In the genomic region with DNA sequence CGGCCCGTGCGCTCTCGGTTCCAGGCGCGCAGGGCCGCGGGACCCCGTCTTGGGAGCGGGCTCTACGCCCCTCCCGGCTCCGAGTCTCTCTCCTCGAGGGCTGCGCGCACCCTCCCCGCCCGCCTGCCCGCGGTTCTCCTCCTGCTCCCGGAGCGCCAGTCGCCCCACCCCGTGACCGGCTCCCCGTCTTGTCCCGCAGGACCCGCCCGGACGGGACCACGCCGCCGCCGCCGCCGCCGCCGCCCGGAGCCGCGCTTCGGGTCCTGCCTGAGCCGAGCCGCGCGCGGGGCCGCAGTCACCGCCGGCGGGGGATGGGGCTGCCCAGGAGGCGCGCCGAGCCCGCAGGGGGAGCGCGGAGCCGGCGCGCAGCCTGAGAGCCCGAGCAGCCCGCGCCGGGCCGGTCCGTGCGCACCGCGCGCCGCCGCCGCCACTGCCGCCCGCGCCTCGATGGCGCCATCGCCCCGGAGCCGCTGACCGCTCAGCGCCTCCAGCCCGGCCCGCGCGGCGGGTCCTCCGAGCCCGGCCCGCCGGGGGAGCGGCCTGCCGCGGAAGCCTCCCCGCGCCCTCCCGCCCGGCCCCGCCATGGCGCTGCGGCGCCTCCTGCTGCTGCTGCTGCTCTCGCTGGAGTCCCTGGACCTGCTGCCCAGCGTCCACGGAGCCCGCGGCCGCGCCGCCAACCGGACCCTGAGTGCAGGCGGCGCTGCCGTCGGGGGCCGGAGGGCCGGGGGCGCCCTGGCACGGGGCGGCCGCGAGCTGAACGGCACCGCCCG, we compare ENCODE assay signal across 13 cellular contexts. TPM values are rescaled to one million over a fixed set of nuclear protein-coding genes. Genes with fewer than 3 reads are reported as not detected.
DNase-seq lines count a peak whose midpoint lies in the region; ATAC-seq and TF ChIP-seq lines count a peak whose summit lies in the region.
"Had no signal": no experiment of that assay in that cellular context is flagged by ENCODE, and none has a peak within 500 bp of the region (broad histone marks: within the 10 kb centered on the region; RNA-seq: fewer than 3 reads in every experiment).

A gene (plus strand): TSS at position 373 of the 770 bp plus-strand sequence.

- H3K27ac ChIP-seq in gastrocnemius medialis = peak within 1 kb of the TSS in 1 of 4 donors; percentile 6
- H3K27ac ChIP-seq: brain microvascular endothelial cell had no signal

- peaks cover 6% of the 10 kb centered on the region; the same call in 1 of the 2 replicates for H3K4me1 ChIP-seq in ES-I3 (ENCODE audit: insufficient read depth, low read length)
- H3K4me1 ChIP-seq in gastrocnemius medialis = no peaks in the 10 kb centered on the region

- H3K36me3 ChIP-seq in ES-I3 (ENCODE audit: insufficient read depth, low read length) (no peaks in the 10 kb centered on the region), gastrocnemius medialis (no peaks in the 10 kb centered on the region)
- H3K36me3 ChIP-seq: brain microvascular endothelial cell had no signal

- no peak for TF ChIP-seq POLR2A in gastrocnemius medialis (IDR thresholded peaks at IDR 0.05)

- H3K9ac ChIP-seq in ES-I3 (ENCODE audit: low read depth, low read length) = peak within 1 kb of the TSS; percentile 57

- H3K9me3 ChIP-seq in ES-I3 (ENCODE audit: control insufficient read depth, insufficient read depth, low read length) = no peaks in the 10 kb centered on the region
- H3K9me3 ChIP-seq in gastrocnemius medialis = no peaks in the 10 kb centered on the region
- H3K9me3 ChIP-seq: mucosa of descending colon had no signal

- no peak for TF ChIP-seq CTCF in gastrocnemius medialis (IDR thresholded peaks at IDR 0.05 in 4 of 5, conservative IDR thresholded peaks at IDR 0.05 in 1 of 5)

- peak within 1 kb of the TSS; percentile 6 to 40 (median 34) for H3K4me3 ChIP-seq in gastrocnemius medialis
- H3K4me3 ChIP-seq: mucosa of descending colon had no signal

- peaks cover 11 to 50% (median 14%) of the 10 kb centered on the region in 3 donors for H3K27me3 ChIP-seq in gastrocnemius medialis

- intact Hi-C loops in gastrocnemius medialis (cut with DNase I; ENCODE audit: low total_unique reads) = no loop called here

- ATAC-seq in gastrocnemius medialis = no peak

- DNase-seq in astrocyte of the hippocampus (ENCODE audit: low read depth, low spot score) = peak; percentile 10
- DNase-seq in iPS-NIHi7 (ENCODE audit: extremely low spot score) = peak; percentile 57
- no peak for DNase-seq in gastrocnemius medialis
- DNase-seq in NCI-H748 (lab: John Stamatoyannopoulos, UW; ENCODE audit: unreplicated experiment) = no peak
- DNase-seq in NCI-H69 (lab: John Stamatoyannopoulos, UW) = no peak
- DNase-seq in T-helper 9 cell = no peak
- no peak for DNase-seq in KG1 (lab: John Stamatoyannopoulos, UW)
- DNase-seq: activated CD8-positive, alpha-beta memory T cell treated with anti-CD3 and anti-CD28 coated beads, Interleukin-2, amount 50 U/mL, for 48 hours; brain microvascular endothelial cell; NCI-H774; stimulated activated CD8-positive, alpha-beta memory T cell treated with anti-CD3 and anti-CD28 coated beads, Interleukin-4, amount 100 ng/mL, for 48 hours had no signal

- in situ Hi-C loops in gastrocnemius medialis (cut with MboI; ENCODE audit: low sequenced_read_pairs in 4 of 4) = no loop called here

RNA-seq across cellular contexts. Expression of the gene that starts here (rescaled TPM):
- total RNA-seq in gastrocnemius medialis = under 1 TPM; 0.19 to 0.46 (median 0.31) TPM

Comparison
In these comparisons a context has a peak if more than half of its experiments do, and no peak if none do; other contexts are left out.
1. DNase-seq: peak in astrocyte of the hippocampus (single experiment) and iPS-NIHi7 (single experiment); none in gastrocnemius medialis (0 of 2), NCI-H748 (single experiment), NCI-H69 (single experiment), T-helper 9 cell (single experiment) and KG1 (single experiment).